7 cellular contexts compared by ENCODE assay signal in genomic region chr5:35324201-35324600, GRCh38.
"Had no signal": no experiment of that assay in that cellular context is flagged by ENCODE, and none has a peak within 500 bp of the region (broad histone marks: within the 10 kb centered on the region; RNA-seq: fewer than 3 reads in every experiment).

No MANE protein-coding gene starts in this region.

- H3K9me3 Mint-ChIP-seq: IgD-negative memory B cell had no signal

- H3K27me3 Mint-ChIP-seq: IgD-negative memory B cell had no signal

- ATAC-seq: HepG2, K562 had no signal

- H3K27ac ChIP-seq: HL-60 had no signal

- DNase-seq: IMR-90, KBM-7, KG1 had no signal

- H3K4me3 ChIP-seq: K562 had no signal

- FAIRE-seq: HepG2, K562 had no signal

- H3K36me3 Mint-ChIP-seq: IgD-negative memory B cell had no signal
